In the genomic region with DNA sequence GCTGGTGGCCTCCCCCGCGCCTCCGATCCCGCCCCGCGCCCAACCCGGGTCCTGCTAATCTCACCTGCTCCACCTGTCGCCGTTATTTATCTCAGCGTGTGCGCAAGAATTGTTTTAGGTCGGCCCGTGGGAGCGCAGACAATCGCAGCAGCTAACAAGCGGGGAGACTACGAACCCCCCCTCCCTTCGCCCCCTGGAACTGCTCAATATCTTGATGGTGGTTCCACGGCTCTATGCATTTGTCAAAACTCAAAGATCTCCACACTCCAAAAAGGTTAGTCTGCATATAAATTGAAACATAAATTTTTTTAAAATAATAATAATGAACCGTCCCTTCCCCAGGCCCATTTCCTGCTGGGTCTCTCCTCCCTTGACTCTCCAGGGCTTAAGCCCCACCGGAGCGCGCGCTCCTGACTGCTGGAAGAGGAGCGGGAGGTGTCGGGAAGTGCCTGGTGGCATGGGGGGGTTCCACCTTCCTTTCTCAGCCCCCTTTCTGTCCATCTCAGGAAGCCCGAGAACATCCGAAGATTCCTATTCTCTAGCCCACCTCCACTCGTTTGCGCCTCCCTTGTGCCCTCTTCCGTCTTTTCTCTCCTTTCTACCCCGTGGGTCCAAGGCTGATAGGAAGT, we compare ENCODE assay signal across 8 cellular contexts. TPM values are rescaled to one million over a fixed set of nuclear protein-coding genes. Genes with fewer than 3 reads are reported as not detected.
DNase-seq lines count a peak whose midpoint lies in the region; ATAC-seq and TF ChIP-seq lines count a peak whose summit lies in the region.

No MANE protein-coding gene starts in this region.

- peaks cover 12% of the 10 kb centered on the region for H3K4me1 Mint-ChIP-seq in stimulated activated naive CD8-positive, alpha-beta T cell treated with anti-CD3 and anti-CD28 coated beads, Interleukin-15, Interleukin-2, amounts not matched to agents 100 ng/mL and 50 ng/mL, for 24 hours (ENCODE audit: low read depth)

- no peaks in the 10 kb centered on the region for H3K9me3 Mint-ChIP-seq in stimulated activated naive CD8-positive, alpha-beta T cell treated with anti-CD3 and anti-CD28 coated beads, Interleukin-15, Interleukin-2, amounts not matched to agents 100 ng/mL and 50 ng/mL, for 24 hours

- WGBS in gastroesophageal sphincter (ENCODE audit: low coverage in 1 of 2), 2 donors = 13 to 38% methylated on average over 13 to 23 of the region's 32 CpGs

- no peak for TF ChIP-seq POLR2A in gastroesophageal sphincter (IDR thresholded peaks at IDR 0.05)

- H3K9me3 ChIP-seq in gastroesophageal sphincter = no peaks in the 10 kb centered on the region

- H3K36me3 Mint-ChIP-seq in stimulated activated naive CD8-positive, alpha-beta T cell treated with anti-CD3 and anti-CD28 coated beads, Interleukin-15, Interleukin-2, amounts not matched to agents 100 ng/mL and 50 ng/mL, for 24 hours (ENCODE audit: low read depth) = no peaks in the 10 kb centered on the region

- peak overlapping the region in 2 of 4 donors; percentile 79 to 83 for H3K27ac ChIP-seq in gastroesophageal sphincter

- peak overlapping the region; percentile 78 for H3K27ac Mint-ChIP-seq in stimulated activated naive CD8-positive, alpha-beta T cell treated with anti-CD3 and anti-CD28 coated beads, Interleukin-15, Interleukin-2, amounts not matched to agents 100 ng/mL and 50 ng/mL, for 24 hours

- TF ChIP-seq CTCF in gastroesophageal sphincter (IDR thresholded peaks at IDR 0.05) = no peak

- H3K4me1 ChIP-seq in gastroesophageal sphincter = peaks cover 0 to 47% (median 22%) of the 10 kb centered on the region in 3 donors

- TF ChIP-seq EP300 in gastroesophageal sphincter (IDR thresholded peaks at IDR 0.05) = no peak

- ATAC-seq in stimulated activated naive CD8-positive, alpha-beta T cell treated with anti-CD3 and anti-CD28 coated beads, Interleukin-15, Interleukin-2, amounts not matched to agents 100 U/mL and 50 U/mL, for 24 hours = no peak
- ATAC-seq in gastroesophageal sphincter (no peak), sciatic nerve (no peak)

- peak overlapping the region; percentile 89 for H3K4me3 Mint-ChIP-seq in stimulated activated naive CD8-positive, alpha-beta T cell treated with anti-CD3 and anti-CD28 coated beads, Interleukin-15, Interleukin-2, amounts not matched to agents 100 ng/mL and 50 ng/mL, for 24 hours

- intact Hi-C loops in sciatic nerve (cut with DNase I) = loop anchor here (10.0 kb wide), 1 partner anchor 214 kb away; no protein-coding TSS in a partner anchor

- DNase-seq in stimulated activated naive CD8-positive, alpha-beta T cell treated with anti-CD3 and anti-CD28 coated beads, Interleukin-15, Interleukin-2, amounts not matched to agents 100 U/mL and 50 U/mL, for 24 hours = no peak
- peak; percentile 75 to 78 for DNase-seq in activated CD4-positive, alpha-beta T cell treated with anti-CD3 and anti-CD28 coated beads, Interleukin-2, amount 50 U/mL, for 4 hours
- peak; percentile 52 to 84 for DNase-seq in stimulated activated CD8-positive, alpha-beta memory T cell treated with anti-CD3 and anti-CD28 coated beads, Interleukin-7, amount 100 ng/mL, for 4 hours (ENCODE audit: low read depth in 2 of 2)
- DNase-seq in sciatic nerve (ENCODE audit: low spot score) = no peak
- no peak for DNase-seq in AG20443 (ENCODE audit: low spot score)
- DNase-seq in middle frontal gyrus (ENCODE audit: extremely low spot score, low spot score) = no peak

- H3K36me3 ChIP-seq in gastroesophageal sphincter = no peaks in the 10 kb centered on the region

- H3K4me3 ChIP-seq in gastroesophageal sphincter = peak overlapping the region; percentile 44 to 85

- H3K27me3 Mint-ChIP-seq in stimulated activated naive CD8-positive, alpha-beta T cell treated with anti-CD3 and anti-CD28 coated beads, Interleukin-15, Interleukin-2, amounts not matched to agents 100 ng/mL and 50 ng/mL, for 24 hours = peaks cover 38% of the 10 kb centered on the region

- no peaks in the 10 kb centered on the region for H3K27me3 ChIP-seq in gastroesophageal sphincter

RNA-seq across cellular contexts. Expression of gene MDGA1, which starts 1.6 kb away (rescaled TPM):
- total RNA-seq in gastroesophageal sphincter (1 to 10 TPM in 3 of 4 donors, under 1 TPM in 1; 0.93 to 8.5 (median 3.7) TPM), sciatic nerve (13.8 TPM)

Comparison
In these comparisons a context has a peak if more than half of its experiments do, and no peak if none do; other contexts are left out.
1. DNase-seq: peak in activated CD4-positive, alpha-beta T cell treated with anti-CD3 and anti-CD28 coated beads, Interleukin-2, amount 50 U/mL, for 4 hours (2 of 2) and stimulated activated CD8-positive, alpha-beta memory T cell treated with anti-CD3 and anti-CD28 coated beads, Interleukin-7, amount 100 ng/mL, for 4 hours (2 of 2); none in stimulated activated naive CD8-positive, alpha-beta T cell treated with anti-CD3 and anti-CD28 coated beads, Interleukin-15, Interleukin-2, amounts not matched to agents 100 U/mL and 50 U/mL, for 24 hours (single experiment), sciatic nerve (single experiment), AG20443 (single experiment) and middle frontal gyrus (single experiment).